28 cellular contexts compared by ENCODE assay signal in genomic region chr1:53398091-53398490, GRCh38.
DNase-seq lines count a peak whose midpoint lies in the region; ATAC-seq and TF ChIP-seq lines count a peak whose summit lies in the region.
"Had no signal": no experiment of that assay in that cellular context is flagged by ENCODE, and none has a peak within 500 bp of the region (broad histone marks: within the 10 kb centered on the region; RNA-seq: fewer than 3 reads in every experiment).

No MANE protein-coding gene starts in this region.

- 0 out of 2 replicates have a peak, but pooled peaks cover 6% of the 10 kb centered on the region for H3F3A ChIP-seq in GM23338 (replicated peaks; ENCODE audit: low read depth)

- TF ChIP-seq CTCF in GM23338 (conservative IDR thresholded peaks at IDR 0.05; ENCODE audit: low read depth in 2 of 2) (no peak), fibroblast of pulmonary artery (IDR thresholded peaks at IDR 0.05; ENCODE audit: low read length, missing control alignments) (no peak), Calu3 (IDR thresholded peaks at IDR 0.05; ENCODE audit: unreplicated experiment) (no peak)

- H3K27me3 Mint-ChIP-seq in GM23338 (ENCODE audit: insufficient read depth, low read depth, poor library complexity) (peaks cover 19% of the 10 kb centered on the region), Calu3 (ENCODE audit: unreplicated experiment) (peaks cover 81% of the 10 kb centered on the region)

- no peaks in the 10 kb centered on the region for H3K36me3 ChIP-seq in GM23338 (ENCODE audit: insufficient read depth)
- no peaks in the 10 kb centered on the region for H3K36me3 ChIP-seq in NT2/D1 (ENCODE audit: insufficient read depth, insufficient read length, low read length)
- H3K36me3 ChIP-seq: BLaER1 treated with 17β-estradiol and CSF1 and Interleukin-3, amounts not matched to agents 10 nM and 100 nM; Peyer's patch; SJSA1; spleen had no signal

- H3K9me3 ChIP-seq in NT2/D1 (ENCODE audit: insufficient read depth, low read length): peaks cover 14% of the 10 kb centered on the region; the same call in 1 of the 2 replicates
- H3K9me3 ChIP-seq: Caco-2, Peyer's patch, SJSA1, spleen, testis had no signal

- intact Hi-C loops in posterior vena cava (cut with DNase I) (no loop called here), Calu3 (cut with micrococcal nuclease; ENCODE audit: unreplicated experiment) (no loop called here)

- H3K4me1 Mint-ChIP-seq in GM23338 (peaks cover 52% of the 10 kb centered on the region), Calu3 (ENCODE audit: low read depth, unreplicated experiment) (no peaks in the 10 kb centered on the region)

- H3K27ac Mint-ChIP-seq in GM23338 (peak overlapping the region; percentile 68), Calu3 (ENCODE audit: unreplicated experiment) (no peak overlapping the region)
- H3K27ac Mint-ChIP-seq: activated CD8-positive, alpha-beta T cell treated with anti-CD3 and anti-CD28 coated beads, Interleukin-2, amount 10 ng/mL, durations not matched to agents 7 days and 5 days; activated naive CD4-positive, alpha-beta T cell treated with anti-CD3 and anti-CD28 coated beads for 36 hours; T-cell had no signal

- H3K36me3 Mint-ChIP-seq in GM23338 (ENCODE audit: low read depth) (peaks cover 13% of the 10 kb centered on the region), Calu3 (ENCODE audit: insufficient read depth, unreplicated experiment) (no peaks in the 10 kb centered on the region)
- H3K36me3 Mint-ChIP-seq: T-cell had no signal

- H3K4me1 ChIP-seq in GM23338 (ENCODE audit: insufficient read depth): peaks cover 40% of the 10 kb centered on the region
- peaks cover 28% of the 10 kb centered on the region for H3K4me1 ChIP-seq in NT2/D1 (ENCODE audit: insufficient read depth, insufficient read length)
- H3K4me1 ChIP-seq: Caco-2, Peyer's patch, SJSA1 had no signal

- H3K4me3 Mint-ChIP-seq in GM23338: no peak overlapping the region
- H3K4me3 Mint-ChIP-seq in Calu3 (ENCODE audit: low read depth, unreplicated experiment): no peak overlapping the region
- H3K4me3 Mint-ChIP-seq: activated CD8-positive, alpha-beta T cell treated with anti-CD3 and anti-CD28 coated beads, Interleukin-2, amount 10 ng/mL, durations not matched to agents 7 days and 5 days; activated naive CD4-positive, alpha-beta T cell treated with anti-CD3 and anti-CD28 coated beads for 36 hours; activated T-cell treated with anti-CD3 and anti-CD28 coated beads, Interleukin-2, amount 50 U/mL, for 4 hours; T-cell had no signal

- H3K79me2 ChIP-seq in GM23338 (replicated peaks; ENCODE audit: insufficient read depth): no peaks in the 10 kb centered on the region

- H2AFZ ChIP-seq in GM23338: peak overlapping the region; percentile 19; the same call in 1 of the 2 replicates

- no TSS peak for BruUV-seq in Calu3 (replicated peaks; lab: Mats Ljungman, UMichigan)

- ATAC-seq in GM23338 (no peak), GM19023 (IDR thresholded peaks at IDR 0.05; ENCODE audit: unreplicated experiment) (no peak)
- ATAC-seq: activated CD8-positive, alpha-beta T cell treated with anti-CD3 and anti-CD28 coated beads, Interleukin-2, amount 10 ng/mL, durations not matched to agents 7 days and 5 days; activated T-cell treated with anti-CD3 and anti-CD28 coated beads, Interleukin-2, amount 50 U/mL, for 4 hours; T-cell had no signal

- peaks cover 18% of the 10 kb centered on the region for H3K9me3 Mint-ChIP-seq in GM23338
- H3K9me3 Mint-ChIP-seq in Calu3 (ENCODE audit: low read depth, unreplicated experiment): no peaks in the 10 kb centered on the region
- H3K9me3 Mint-ChIP-seq: activated naive CD4-positive, alpha-beta T cell treated with anti-CD3 and anti-CD28 coated beads for 36 hours; activated T-cell treated with anti-CD3 and anti-CD28 coated beads, Interleukin-2, amount 50 U/mL, for 4 hours; T-cell had no signal

- no peak for DNase-seq in GM23338 (ENCODE audit: low spot score)
- peak; percentile 76 for DNase-seq in NT2/D1 (ENCODE audit: low read depth, low spot score)
- DNase-seq in fibroblast of pulmonary artery (ENCODE audit: low read depth): peak; percentile 9
- peak; percentile 53 for DNase-seq in posterior vena cava (ENCODE audit: low spot score)
- DNase-seq in T1000 (lab: John Stamatoyannopoulos, UW): no peak
- DNase-seq in 8988T: no peak
- no peak for DNase-seq in Calu3
- DNase-seq: activated CD8-positive, alpha-beta T cell treated with anti-CD3 and anti-CD28 coated beads, Interleukin-2, amount 10 ng/mL, durations not matched to agents 7 days and 5 days; activated naive CD4-positive, alpha-beta T cell treated with anti-CD3 and anti-CD28 coated beads for 36 hours; activated T-cell treated with anti-CD3 and anti-CD28 coated beads, Interleukin-2, amount 50 U/mL, for 4 hours; amygdala; Caco-2; cortex of kidney; NCI-H1436 treated with DMSO at 0.1 percent for 48 hours; NCI-H2107; NCI-H510A; NK-92 treated with Interleukin-12 subunit alpha and Interleukin-12 subunit beta, amount 100 ng/mL, for 24 hours; nucleus accumbens; spleen; stimulated activated CD4-positive, alpha-beta T cell treated with anti-CD3 and anti-CD28 coated beads, Interleukin-4, amount 100 ng/mL, for 1 hour; stimulated activated naive CD4-positive, alpha-beta T cell; T-cell; testis had no signal

- peak overlapping the region; percentile 2; the same call in 1 of the 2 replicates for H3K4me2 ChIP-seq in GM23338
- H3K4me2 ChIP-seq: KMS-11 had no signal

- H3K9ac ChIP-seq in NT2/D1 (ENCODE audit: insufficient read length, low read depth): no peak overlapping the region
- H3K9ac ChIP-seq: BLaER1 treated with 17β-estradiol and CSF1 and Interleukin-3, amounts not matched to agents 10 nM and 100 nM; KMS-11 had no signal

- H3K27me3 ChIP-seq in GM23338 (ENCODE audit: insufficient read depth) (no peaks in the 10 kb centered on the region), NT2/D1 (ENCODE audit: insufficient read depth, insufficient read length) (no peaks in the 10 kb centered on the region)
- H3K27me3 ChIP-seq: BLaER1 treated with 17β-estradiol and CSF1 and Interleukin-3, amounts not matched to agents 10 nM and 100 nM; Peyer's patch; SJSA1; spleen; testis had no signal

- no peaks in the 10 kb centered on the region for H4K20me1 ChIP-seq in GM23338 (replicated peaks; ENCODE audit: insufficient read depth)
- H4K20me1 ChIP-seq: BLaER1 treated with 17β-estradiol and CSF1 and Interleukin-3, amounts not matched to agents 10 nM and 100 nM had no signal

- CTCF ChIA-PET in Calu3 (lab: Charles Lee): no interaction called here

- H3K4me3 ChIP-seq in GM23338 (no peak overlapping the region), NT2/D1 (ENCODE audit: insufficient read length, low read depth) (no peak overlapping the region), fibroblast of pulmonary artery (replicated peaks; ENCODE audit: low read depth, low read length) (no peak overlapping the region)
- H3K4me3 ChIP-seq: BLaER1 treated with 17β-estradiol and CSF1 and Interleukin-3, amounts not matched to agents 10 nM and 100 nM; Peyer's patch; SJSA1; spleen; testis had no signal

- H3K9me2 ChIP-seq in GM23338 (ENCODE audit: insufficient read depth): no peaks in the 10 kb centered on the region

- no peak overlapping the region for H3K27ac ChIP-seq in GM23338 (ENCODE audit: low read depth)
- H3K27ac ChIP-seq: BLaER1 treated with 17β-estradiol and CSF1 and Interleukin-3, amounts not matched to agents 10 nM and 100 nM; KMS-11; Peyer's patch; SJSA1; spleen; testis had no signal

TF ChIP-seq in GM23338, 12 proteins besides CTCF, POLR2A, EP300 and RAD21:
- TF ChIP-seq POLR2AphosphoS5 (IDR thresholded peaks at IDR 0.05; ENCODE audit: low read depth) (no peak), EZH2 (IDR thresholded peaks at IDR 0.05; ENCODE audit: low read depth, unreplicated experiment) (no peak), STAT1 (IDR thresholded peaks at IDR 0.05; ENCODE audit: unreplicated experiment) (no peak), CREB1 (CRISPR knock-in tag; IDR thresholded peaks at IDR 0.05; ENCODE audit: low read depth) (no peak), ZNF114 (CRISPR knock-in tag; IDR thresholded peaks at IDR 0.05) (no peak), NANOG (IDR thresholded peaks at IDR 0.05; ENCODE audit: borderline replicate concordance) (no peak)
- TF ChIP-seq, protein P1, sequence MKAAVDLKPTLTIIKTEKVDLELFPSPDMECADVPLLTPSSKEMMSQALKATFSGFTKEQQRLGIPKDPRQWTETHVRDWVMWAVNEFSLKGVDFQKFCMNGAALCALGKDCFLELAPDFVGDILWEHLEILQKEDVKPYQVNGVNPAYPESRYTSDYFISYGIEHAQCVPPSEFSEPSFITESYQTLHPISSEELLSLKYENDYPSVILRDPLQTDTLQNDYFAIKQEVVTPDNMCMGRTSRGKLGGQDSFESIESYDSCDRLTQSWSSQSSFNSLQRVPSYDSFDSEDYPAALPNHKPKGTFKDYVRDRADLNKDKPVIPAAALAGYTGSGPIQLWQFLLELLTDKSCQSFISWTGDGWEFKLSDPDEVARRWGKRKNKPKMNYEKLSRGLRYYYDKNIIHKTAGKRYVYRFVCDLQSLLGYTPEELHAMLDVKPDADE (IDR thresholded peaks at IDR 0.05): no peak
- TF ChIP-seq, protein P2, sequence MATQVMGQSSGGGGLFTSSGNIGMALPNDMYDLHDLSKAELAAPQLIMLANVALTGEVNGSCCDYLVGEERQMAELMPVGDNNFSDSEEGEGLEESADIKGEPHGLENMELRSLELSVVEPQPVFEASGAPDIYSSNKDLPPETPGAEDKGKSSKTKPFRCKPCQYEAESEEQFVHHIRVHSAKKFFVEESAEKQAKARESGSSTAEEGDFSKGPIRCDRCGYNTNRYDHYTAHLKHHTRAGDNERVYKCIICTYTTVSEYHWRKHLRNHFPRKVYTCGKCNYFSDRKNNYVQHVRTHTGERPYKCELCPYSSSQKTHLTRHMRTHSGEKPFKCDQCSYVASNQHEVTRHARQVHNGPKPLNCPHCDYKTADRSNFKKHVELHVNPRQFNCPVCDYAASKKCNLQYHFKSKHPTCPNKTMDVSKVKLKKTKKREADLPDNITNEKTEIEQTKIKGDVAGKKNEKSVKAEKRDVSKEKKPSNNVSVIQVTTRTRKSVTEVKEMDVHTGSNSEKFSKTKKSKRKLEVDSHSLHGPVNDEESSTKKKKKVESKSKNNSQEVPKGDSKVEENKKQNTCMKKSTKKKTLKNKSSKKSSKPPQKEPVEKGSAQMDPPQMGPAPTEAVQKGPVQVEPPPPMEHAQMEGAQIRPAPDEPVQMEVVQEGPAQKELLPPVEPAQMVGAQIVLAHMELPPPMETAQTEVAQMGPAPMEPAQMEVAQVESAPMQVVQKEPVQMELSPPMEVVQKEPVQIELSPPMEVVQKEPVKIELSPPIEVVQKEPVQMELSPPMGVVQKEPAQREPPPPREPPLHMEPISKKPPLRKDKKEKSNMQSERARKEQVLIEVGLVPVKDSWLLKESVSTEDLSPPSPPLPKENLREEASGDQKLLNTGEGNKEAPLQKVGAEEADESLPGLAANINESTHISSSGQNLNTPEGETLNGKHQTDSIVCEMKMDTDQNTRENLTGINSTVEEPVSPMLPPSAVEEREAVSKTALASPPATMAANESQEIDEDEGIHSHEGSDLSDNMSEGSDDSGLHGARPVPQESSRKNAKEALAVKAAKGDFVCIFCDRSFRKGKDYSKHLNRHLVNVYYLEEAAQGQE (IDR thresholded peaks at IDR 0.05; ENCODE audit: unreplicated experiment): no peak

Comparison
In these comparisons a context has a peak if more than half of its experiments do, and no peak if none do; other contexts are left out.
1. DNase-seq: peak in NT2/D1 (single experiment), fibroblast of pulmonary artery (single experiment) and posterior vena cava (single experiment); none in GM23338 (single experiment), T1000 (single experiment), 8988T (single experiment) and Calu3 (single experiment).